8 cellular contexts compared by ENCODE assay signal in genomic region chr7:105015631-105015965, GRCh38. TPM values are rescaled to one million over a fixed set of nuclear protein-coding genes. Genes with fewer than 3 reads are reported as not detected.
DNase-seq lines count a peak whose midpoint lies in the region; ATAC-seq lines count a peak whose summit lies in the region.

No MANE protein-coding gene starts in this region.

- no peak overlapping the region for H4K8ac ChIP-seq in trophoblast cell (ENCODE audit: low read depth, low read length)

- no peak for ATAC-seq in activated CD8-positive, alpha-beta T cell treated with anti-CD3 and anti-CD28 coated beads, Interleukin-2, amount 10 ng/mL, durations not matched to agents 7 days and 5 days
- ATAC-seq in GM21786 (IDR thresholded peaks at IDR 0.05; ENCODE audit: unreplicated experiment), result no peak

- peaks cover 30% of the 10 kb centered on the region for H3K79me1 ChIP-seq in trophoblast cell (ENCODE audit: low read length)

- H2BK12ac ChIP-seq in trophoblast cell (ENCODE audit: low read length), result no peak overlapping the region

- H2AFZ ChIP-seq in trophoblast cell (ENCODE audit: insufficient read depth, low read length, poor library complexity), result no peak overlapping the region

- H3K4me2 ChIP-seq in trophoblast cell (ENCODE audit: low read length), result peak overlapping the region; percentile 76

- CTCF ChIA-PET in activated CD8-positive, alpha-beta T cell treated with anti-CD3 and anti-CD28 coated beads, Interleukin-2, amount 10 ng/mL, durations not matched to agents 7 days and 5 days (lab: Charles Lee), result interaction anchor here (1.0 to 5.8 kb wide), 5 partner anchors 9 to 70 kb away, joined by 3 to 82 read pairs (median 4); no protein-coding TSS in a partner anchor

- H3K4ac ChIP-seq in trophoblast cell (ENCODE audit: low read depth, low read length), result peak overlapping the region; percentile 98

- no peaks in the 10 kb centered on the region for H3K36me3 ChIP-seq in trophoblast cell (ENCODE audit: control insufficient read depth in 1 of 2, insufficient read depth in 2 of 2, low read length in 2 of 2)

- DNase-seq in NCI-H2081 (lab: John Stamatoyannopoulos, UW), result peak; percentile 58 to 83
- no peak for DNase-seq in NCI-H2081 treated with DMSO at 0.1 percent for 48 hours (lab: John Stamatoyannopoulos, UW)
- DNase-seq in MV-4-11 (lab: John Stamatoyannopoulos, UW), result peak; percentile 24
- peak; percentile 60 for DNase-seq in activated CD8-positive, alpha-beta T cell treated with anti-CD3 and anti-CD28 coated beads, Interleukin-2, amount 10 ng/mL, durations not matched to agents 7 days and 5 days
- DNase-seq in germinal center (ENCODE audit: low spot score), result peak; percentile 22
- DNase-seq in trophoblast cell, result peak in 1 of 2 donors; percentile 27
- DNase-seq in COLO829 (ENCODE audit: low spot score), result no peak

- H3K79me2 ChIP-seq in trophoblast cell (ENCODE audit: control insufficient read depth, insufficient read depth, low read length, poor library complexity), result peaks cover 32% of the 10 kb centered on the region

- no CpG with 5 or more reads among the region's 6 CpGs for WGBS in trophoblast cell (ENCODE audit: extremely low coverage, insufficient coverage, insufficient read length)

- no peak overlapping the region for H2BK120ac ChIP-seq in trophoblast cell (ENCODE audit: insufficient read depth, low read length, poor library complexity)

- no peak overlapping the region for H2BK5ac ChIP-seq in trophoblast cell (ENCODE audit: low read depth, low read length, poor library complexity)

- no peaks in the 10 kb centered on the region for H3K9me3 ChIP-seq in trophoblast cell (ENCODE audit: insufficient read depth, low read depth, low read length)

- no peak overlapping the region for H3K9ac ChIP-seq in trophoblast cell (ENCODE audit: low read length)

- H4K12ac ChIP-seq in trophoblast cell (ENCODE audit: low read depth, low read length), result no peak overlapping the region

- H3K4me3 Mint-ChIP-seq in activated CD8-positive, alpha-beta T cell treated with anti-CD3 and anti-CD28 coated beads, Interleukin-2, amount 10 ng/mL, durations not matched to agents 7 days and 5 days, result peak overlapping the region; percentile 99

- H3K27ac ChIP-seq in trophoblast cell (ENCODE audit: low read depth, low read length), result no peak overlapping the region

- H3K27ac Mint-ChIP-seq in activated CD8-positive, alpha-beta T cell treated with anti-CD3 and anti-CD28 coated beads, Interleukin-2, amount 10 ng/mL, durations not matched to agents 7 days and 5 days, result peak overlapping the region; percentile 99

- POLR2A ChIA-PET in activated CD8-positive, alpha-beta T cell treated with anti-CD3 and anti-CD28 coated beads, Interleukin-2, amount 10 ng/mL, durations not matched to agents 7 days and 5 days (lab: Charles Lee), result interaction anchor here (0.9 to 13.8 kb wide), 10 partner anchors 11 to 516 kb away, joined by 3 to 373 read pairs (median 5); partner anchors contain the start of gene RINT1

- H3K27me3 ChIP-seq in trophoblast cell (ENCODE audit: insufficient read depth, low read length), result no peaks in the 10 kb centered on the region

- peaks cover 2% of the 10 kb centered on the region for H3K27me3 Mint-ChIP-seq in activated CD8-positive, alpha-beta T cell treated with anti-CD3 and anti-CD28 coated beads, Interleukin-2, amount 10 ng/mL, durations not matched to agents 7 days and 5 days (ENCODE audit: low read depth)

- H3K4me1 ChIP-seq in trophoblast cell (ENCODE audit: control insufficient read depth in 1 of 2, insufficient read depth in 2 of 2, low read length in 2 of 2), result no peaks in the 10 kb centered on the region

- no peak overlapping the region for H3K14ac ChIP-seq in trophoblast cell (ENCODE audit: low read length)

- H3K18ac ChIP-seq in trophoblast cell (ENCODE audit: low read length), result no peak overlapping the region

- H3K4me1 Mint-ChIP-seq in activated CD8-positive, alpha-beta T cell treated with anti-CD3 and anti-CD28 coated beads, Interleukin-2, amount 10 ng/mL, durations not matched to agents 7 days and 5 days (ENCODE audit: low read depth), result peaks cover 33% of the 10 kb centered on the region

- no peak overlapping the region for H3K4me3 ChIP-seq in trophoblast cell (ENCODE audit: low read depth, low read length)

- H4K91ac ChIP-seq in trophoblast cell (ENCODE audit: low read depth, low read length), result no peak overlapping the region

- H3K9me3 Mint-ChIP-seq in activated CD8-positive, alpha-beta T cell treated with anti-CD3 and anti-CD28 coated beads, Interleukin-2, amount 10 ng/mL, durations not matched to agents 7 days and 5 days (ENCODE audit: insufficient read depth), result no peaks in the 10 kb centered on the region

- peaks cover 70% of the 10 kb centered on the region for H3K36me3 Mint-ChIP-seq in activated CD8-positive, alpha-beta T cell treated with anti-CD3 and anti-CD28 coated beads, Interleukin-2, amount 10 ng/mL, durations not matched to agents 7 days and 5 days (ENCODE audit: low read depth)

- H3K23ac ChIP-seq in trophoblast cell (ENCODE audit: low read length), result no peak overlapping the region

- no peak overlapping the region for H2AK5ac ChIP-seq in trophoblast cell (ENCODE audit: low read length)

RNA-seq across cellular contexts. Expression of gene KMT2E, which starts 1.6 kb away (rescaled TPM):
- total RNA-seq in activated CD8-positive, alpha-beta T cell treated with anti-CD3 and anti-CD28 coated beads, Interleukin-2, amount 10 ng/mL, durations not matched to agents 7 days and 5 days, result 100 to 1,000 TPM in 1 of 2 experiments, 10 to 100 TPM in 1; 95.1 to 105 TPM
- polyA plus RNA-seq in trophoblast cell (2013), result 25.0 and 25.8 TPM in 2 replicates

Comparison
In these comparisons a context has a peak if more than half of its experiments do, and no peak if none do; other contexts are left out.
1. DNase-seq: peak in NCI-H2081 (2 of 2), MV-4-11 (single experiment), activated CD8-positive, alpha-beta T cell treated with anti-CD3 and anti-CD28 coated beads, Interleukin-2, amount 10 ng/mL, durations not matched to agents 7 days and 5 days (single experiment) and germinal center (single experiment); none in NCI-H2081 treated with DMSO at 0.1 percent for 48 hours (single experiment) and COLO829 (single experiment).